Comparison of ENCODE assay signal across 15 cellular contexts in genomic region chrX:3244955-3245354, GRCh38.
DNase-seq lines count a peak whose midpoint lies in the region; ATAC-seq and TF ChIP-seq lines count a peak whose summit lies in the region.
"Had no signal": no experiment of that assay in that cellular context is flagged by ENCODE, and none has a peak within 500 bp of the region (broad histone marks: within the 10 kb centered on the region; RNA-seq: fewer than 3 reads in every experiment).

No MANE protein-coding gene starts in this region.

- peak in 7 of 9 donors; percentile 19 to 41 (median 26) for TF ChIP-seq CTCF in heart right ventricle (IDR thresholded peaks at IDR 0.05)
- TF ChIP-seq CTCF in RWPE2 (IDR thresholded peaks at IDR 0.05; ENCODE audit: poor library complexity, severe bottlenecking) = peak; percentile 24
- TF ChIP-seq CTCF in fibroblast of pulmonary artery (IDR thresholded peaks at IDR 0.05; ENCODE audit: low read length, missing control alignments) = no peak
- TF ChIP-seq CTCF in nephron progenitor cell (IDR thresholded peaks at IDR 0.05) = no peak

- H3K36me3 ChIP-seq in heart right ventricle (no peaks in the 10 kb centered on the region), RWPE2 (ENCODE audit: low read depth) (no peaks in the 10 kb centered on the region)
- H3K36me3 ChIP-seq: BLaER1, esophagus muscularis mucosa, uterus had no signal

- intact Hi-C loops in heart right ventricle (cut with DNase I) = loop anchor here in 2 of 10 donors (5.0 to 10.0 kb wide), 2 partner anchors 280 to 302 kb away; no protein-coding TSS in a partner anchor
- intact Hi-C loops in left ventricle myocardium superior (cut with micrococcal nuclease) = no loop called here

- no peak overlapping the region for H3K4me3 ChIP-seq in heart right ventricle
- H3K4me3 ChIP-seq in RWPE2 (ENCODE audit: severe bottlenecking) = no peak overlapping the region
- no peak overlapping the region for H3K4me3 ChIP-seq in fibroblast of pulmonary artery (replicated peaks; ENCODE audit: low read depth, low read length)
- H3K4me3 ChIP-seq: BLaER1, esophagus muscularis mucosa, uterus had no signal

- ATAC-seq in heart right ventricle = no peak
- no peak for ATAC-seq in left ventricle myocardium superior
- no peak for ATAC-seq in RWPE2 (ENCODE audit: low read depth)
- no peak for ATAC-seq in left lobe of liver
- ATAC-seq: natural killer cell treated with Interleukin-12 subunit alpha and Interleukin-12 subunit beta and Interleukin-15 and Interleukin-18, amount 100 ng/mL, for 72 hours; WTC11 had no signal

- DNase-seq in heart right ventricle (no peak), left ventricle myocardium superior (no peak), RWPE2 (ENCODE audit: low spot score) (no peak), fibroblast of pulmonary artery (ENCODE audit: low read depth) (peak; percentile 10), immature natural killer cell (no peak), SKM-1 treated with dmso at 0.1 percent for 144 hours (lab: John Stamatoyannopoulos, UW; ENCODE audit: unreplicated experiment) (no peak), left lobe of liver (ENCODE audit: low spot score) (no peak), nephron progenitor cell (no peak)
- DNase-seq: NCI-H446 treated with DMSO at 0.1 percent for 48 hours; stimulated activated CD4-positive, alpha-beta T cell treated with anti-CD3 and anti-CD28 coated beads, Interleukin-12 subunit alpha, Interleukin-12 subunit beta, amount 100 ng/mL, for 4 hours; uterus had no signal

- H3K4me3 Mint-ChIP-seq in immature natural killer cell = no peak overlapping the region
- H3K4me3 Mint-ChIP-seq in nephron progenitor cell = no peak overlapping the region
- H3K4me3 Mint-ChIP-seq: natural killer cell treated with Interleukin-12 subunit alpha and Interleukin-12 subunit beta and Interleukin-15 and Interleukin-18, amount 100 ng/mL, for 72 hours; WTC11 had no signal

- H3K9me3 ChIP-seq in heart right ventricle (no peaks in the 10 kb centered on the region), RWPE2 (ENCODE audit: severe bottlenecking) (no peaks in the 10 kb centered on the region)
- H3K9me3 ChIP-seq: BLaER1, esophagus muscularis mucosa, uterus had no signal

- H3K9me3 Mint-ChIP-seq in immature natural killer cell (no peaks in the 10 kb centered on the region), nephron progenitor cell (peaks cover 15% of the 10 kb centered on the region)

- H3K27me3 ChIP-seq in heart right ventricle (no peaks in the 10 kb centered on the region), RWPE2 (ENCODE audit: insufficient read depth, poor library complexity, severe bottlenecking) (no peaks in the 10 kb centered on the region)
- H3K27me3 ChIP-seq: BLaER1, esophagus muscularis mucosa, uterus had no signal

- no peak overlapping the region for H3K27ac ChIP-seq in heart right ventricle
- no peak overlapping the region for H3K27ac ChIP-seq in RWPE2 (ENCODE audit: poor library complexity, severe bottlenecking)
- H3K27ac ChIP-seq: BLaER1, esophagus muscularis mucosa, uterus had no signal

- H3K4me1 ChIP-seq in heart right ventricle (peaks cover 0 to 5% (median 0%) of the 10 kb centered on the region in 9 donors), RWPE2 (ENCODE audit: insufficient read depth, poor library complexity, severe bottlenecking) (no peaks in the 10 kb centered on the region)
- H3K4me1 ChIP-seq: BLaER1, esophagus muscularis mucosa, uterus had no signal

- H3K27me3 Mint-ChIP-seq in immature natural killer cell (ENCODE audit: low read depth in 3 of 3) (peaks cover 0 to 5% (median 0%) of the 10 kb centered on the region in 3 donors), nephron progenitor cell (ENCODE audit: low read depth, poor library complexity) (peaks cover 20% of the 10 kb centered on the region)

- H3K27ac Mint-ChIP-seq in immature natural killer cell (no peak overlapping the region), nephron progenitor cell (no peak overlapping the region)
- H3K27ac Mint-ChIP-seq: natural killer cell treated with Interleukin-12 subunit alpha and Interleukin-12 subunit beta and Interleukin-15 and Interleukin-18, amount 100 ng/mL, for 72 hours; WTC11 had no signal

- H3K4me1 Mint-ChIP-seq in immature natural killer cell = no peaks in the 10 kb centered on the region
- no peaks in the 10 kb centered on the region for H3K4me1 Mint-ChIP-seq in nephron progenitor cell
- H3K4me1 Mint-ChIP-seq: WTC11 had no signal

- H3K36me3 Mint-ChIP-seq in immature natural killer cell (no peaks in the 10 kb centered on the region), nephron progenitor cell (ENCODE audit: low read depth) (no peaks in the 10 kb centered on the region)
- H3K36me3 Mint-ChIP-seq: natural killer cell treated with Interleukin-12 subunit alpha and Interleukin-12 subunit beta and Interleukin-15 and Interleukin-18, amount 100 ng/mL, for 72 hours; WTC11 had no signal

Comparison
In these comparisons a context has a peak if more than half of its experiments do, and no peak if none do; other contexts are left out.
1. CTCF ChIP-seq: peak in heart right ventricle (7 of 9) and RWPE2 (single experiment); none in fibroblast of pulmonary artery (single experiment) and nephron progenitor cell (single experiment).